8 cellular contexts compared by ENCODE assay signal in genomic region chr4:66956426-66956825, GRCh38.
"Had no signal": no experiment of that assay in that cellular context is flagged by ENCODE, and none has a peak within 500 bp of the region (broad histone marks: within the 10 kb centered on the region; RNA-seq: fewer than 3 reads in every experiment).

No MANE protein-coding gene starts in this region.

- H3K27ac Mint-ChIP-seq: H9, HFFc6 had no signal

- H3K9ac ChIP-seq: GM23248 had no signal

- H3K9me3 ChIP-seq: HAP-1 had no signal

- ATAC-seq: HCT116 had no signal

- H3K9me3 Mint-ChIP-seq: H9 had no signal

- H3K4me3 Mint-ChIP-seq: H9, HFFc6 had no signal

- H3K4me1 Mint-ChIP-seq: H9 had no signal

- H3K4me1 ChIP-seq: HAP-1 had no signal

- DNase-seq: GM23248, GOT3, H7, H9, HCEC 1CT, HFFc6 had no signal

- H3K36me3 ChIP-seq: HAP-1 had no signal

- H3K4me3 ChIP-seq: GM23248, HAP-1 had no signal

- H3K27ac ChIP-seq: GM23248 had no signal

- H2AFZ ChIP-seq: GM23248 had no signal
